ENCODE assay signal across 8 cellular contexts in genomic region chr9:126722922-126723806, GRCh38.
DNase-seq lines count a peak whose midpoint lies in the region; ATAC-seq lines count a peak whose summit lies in the region.

No MANE protein-coding gene starts in this region.

- no peak overlapping the region; the same call in 1 of the 2 replicates for H3K27ac ChIP-seq in HUES6 (ENCODE audit: low read depth, low read length)

- H3K4me1 ChIP-seq in HUES6 (ENCODE audit: control insufficient read depth, insufficient read depth, low read length) = peaks cover 17% of the 10 kb centered on the region

- no peak overlapping the region for H3K9ac ChIP-seq in HUES6 (ENCODE audit: low read length)

- H3K27me3 ChIP-seq in HUES6 (ENCODE audit: control insufficient read depth, insufficient read depth, low read length) = peaks cover 37% of the 10 kb centered on the region

- H3K4me3 ChIP-seq in HUES6 (ENCODE audit: low read depth, low read length) = peak overlapping the region; percentile 64

- no peaks in the 10 kb centered on the region for H3K9me3 ChIP-seq in HUES6 (ENCODE audit: control insufficient read depth, insufficient read depth, low read depth, low read length)

- DNase-seq in A172 (ENCODE audit: low spot score) (peak; percentile 66), cerebellar cortex (ENCODE audit: low spot score) (peak; percentile 16), mesenteric fat pad (ENCODE audit: low spot score) (peak; percentile 89), iPS-NIHi7 (ENCODE audit: extremely low spot score) (no peak)
- peak; percentile 42 to 68 (median 62) for DNase-seq in activated CD4-positive, CD25-positive, alpha-beta regulatory T cell (lab: John Stamatoyannopoulos, UW)
- peak; percentile 54 for DNase-seq in stimulated activated CD8-positive, alpha-beta memory T cell treated with anti-CD3 and anti-CD28 coated beads, Interleukin-4, amount 100 ng/mL, for 24 hours (ENCODE audit: low read depth)

- no peaks in the 10 kb centered on the region for H3K36me3 ChIP-seq in HUES6 (ENCODE audit: control insufficient read depth, insufficient read depth, low read length)

- ATAC-seq in GM18907 (IDR thresholded peaks at IDR 0.05; ENCODE audit: unreplicated experiment) = peak; percentile 45
